ENCODE assay signal across 1 cellular context in genomic region chr6:42448906-42449659, GRCh38.
TF ChIP-seq lines count a peak whose summit lies in the region.

No MANE protein-coding gene starts in this region.

TF ChIP-seq in HepG2, 621 proteins besides CTCF, POLR2A, EP300 and RAD21:
- TF ChIP-seq ZNF225 (CRISPR knock-in tag; IDR thresholded peaks at IDR 0.05) (no peak), ZNF552 (CRISPR knock-in tag; IDR thresholded peaks at IDR 0.05; ENCODE audit: borderline replicate concordance) (no peak), BCL6 (CRISPR knock-in tag; IDR thresholded peaks at IDR 0.05) (no peak), ZBTB21 (CRISPR knock-in tag; IDR thresholded peaks at IDR 0.05) (no peak), ZNF101 (CRISPR knock-in tag; IDR thresholded peaks at IDR 0.05; ENCODE audit: borderline replicate concordance, low read depth) (no peak), SALL2 (CRISPR knock-in tag; IDR thresholded peaks at IDR 0.05) (no peak), LRRFIP1 (CRISPR knock-in tag; conservative IDR thresholded peaks at IDR 0.05) (no peak), ZNF841 (CRISPR knock-in tag; IDR thresholded peaks at IDR 0.05; ENCODE audit: borderline replicate concordance) (no peak), ZNF770 (CRISPR knock-in tag; IDR thresholded peaks at IDR 0.05) (no peak), PCBP1 (IDR thresholded peaks at IDR 0.05; ENCODE audit: borderline replicate concordance, low read depth, low read length) (no peak), STAT5B (CRISPR knock-in tag; IDR thresholded peaks at IDR 0.05) (no peak), CBFB (CRISPR knock-in tag; IDR thresholded peaks at IDR 0.05) (no peak), NFATC3 (CRISPR knock-in tag; IDR thresholded peaks at IDR 0.05) (no peak), ZNF737 (CRISPR knock-in tag; IDR thresholded peaks at IDR 0.05; ENCODE audit: borderline replicate concordance) (no peak), ZNF20 (CRISPR knock-in tag; IDR thresholded peaks at IDR 0.05) (no peak)
- TF ChIP-seq, protein P1, sequence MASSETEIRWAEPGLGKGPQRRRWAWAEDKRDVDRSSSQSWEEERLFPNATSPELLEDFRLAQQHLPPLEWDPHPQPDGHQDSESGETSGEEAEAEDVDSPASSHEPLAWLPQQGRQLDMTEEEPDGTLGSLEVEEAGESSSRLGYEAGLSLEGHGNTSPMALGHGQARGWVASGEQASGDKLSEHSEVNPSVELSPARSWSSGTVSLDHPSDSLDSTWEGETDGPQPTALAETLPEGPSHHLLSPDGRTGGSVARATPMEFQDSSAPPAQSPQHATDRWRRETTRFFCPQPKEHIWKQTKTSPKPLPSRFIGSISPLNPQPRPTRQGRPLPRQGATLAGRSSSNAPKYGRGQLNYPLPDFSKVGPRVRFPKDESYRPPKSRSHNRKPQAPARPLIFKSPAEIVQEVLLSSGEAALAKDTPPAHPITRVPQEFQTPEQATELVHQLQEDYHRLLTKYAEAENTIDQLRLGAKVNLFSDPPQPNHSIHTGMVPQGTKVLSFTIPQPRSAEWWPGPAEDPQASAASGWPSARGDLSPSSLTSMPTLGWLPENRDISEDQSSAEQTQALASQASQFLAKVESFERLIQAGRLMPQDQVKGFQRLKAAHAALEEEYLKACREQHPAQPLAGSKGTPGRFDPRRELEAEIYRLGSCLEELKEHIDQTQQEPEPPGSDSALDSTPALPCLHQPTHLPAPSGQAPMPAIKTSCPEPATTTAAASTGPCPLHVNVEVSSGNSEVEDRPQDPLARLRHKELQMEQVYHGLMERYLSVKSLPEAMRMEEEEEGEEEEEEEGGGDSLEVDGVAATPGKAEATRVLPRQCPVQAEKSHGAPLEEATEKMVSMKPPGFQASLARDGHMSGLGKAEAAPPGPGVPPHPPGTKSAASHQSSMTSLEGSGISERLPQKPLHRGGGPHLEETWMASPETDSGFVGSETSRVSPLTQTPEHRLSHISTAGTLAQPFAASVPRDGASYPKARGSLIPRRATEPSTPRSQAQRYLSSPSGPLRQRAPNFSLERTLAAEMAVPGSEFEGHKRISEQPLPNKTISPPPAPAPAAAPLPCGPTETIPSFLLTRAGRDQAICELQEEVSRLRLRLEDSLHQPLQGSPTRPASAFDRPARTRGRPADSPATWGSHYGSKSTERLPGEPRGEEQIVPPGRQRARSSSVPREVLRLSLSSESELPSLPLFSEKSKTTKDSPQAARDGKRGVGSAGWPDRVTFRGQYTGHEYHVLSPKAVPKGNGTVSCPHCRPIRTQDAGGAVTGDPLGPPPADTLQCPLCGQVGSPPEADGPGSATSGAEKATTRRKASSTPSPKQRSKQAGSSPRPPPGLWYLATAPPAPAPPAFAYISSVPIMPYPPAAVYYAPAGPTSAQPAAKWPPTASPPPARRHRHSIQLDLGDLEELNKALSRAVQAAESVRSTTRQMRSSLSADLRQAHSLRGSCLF (CRISPR knock-in tag; IDR thresholded peaks at IDR 0.05; ENCODE audit: borderline replicate concordance), result no peak
- TF ChIP-seq, protein P2, sequence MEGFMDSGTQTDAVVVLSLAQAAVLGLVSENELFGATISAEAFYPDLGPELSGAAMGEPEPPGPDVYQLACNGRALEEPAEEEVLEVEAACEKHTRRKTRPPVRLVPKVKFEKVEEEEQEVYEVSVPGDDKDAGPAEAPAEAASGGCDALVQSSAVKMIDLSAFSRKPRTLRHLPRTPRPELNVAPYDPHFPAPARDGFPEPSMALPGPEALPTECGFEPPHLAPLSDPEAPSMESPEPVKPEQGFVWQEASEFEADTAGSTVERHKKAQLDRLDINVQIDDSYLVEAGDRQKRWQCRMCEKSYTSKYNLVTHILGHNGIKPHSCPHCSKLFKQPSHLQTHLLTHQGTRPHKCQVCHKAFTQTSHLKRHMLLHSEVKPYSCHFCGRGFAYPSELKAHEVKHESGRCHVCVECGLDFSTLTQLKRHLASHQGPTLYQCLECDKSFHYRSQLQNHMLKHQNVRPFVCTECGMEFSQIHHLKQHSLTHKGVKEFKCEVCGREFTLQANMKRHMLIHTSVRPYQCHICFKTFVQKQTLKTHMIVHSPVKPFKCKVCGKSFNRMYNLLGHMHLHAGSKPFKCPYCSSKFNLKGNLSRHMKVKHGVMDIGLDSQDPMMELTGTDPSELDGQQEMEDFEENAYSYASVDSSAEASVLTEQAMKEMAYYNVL (CRISPR knock-in tag; IDR thresholded peaks at IDR 0.05; ENCODE audit: borderline replicate concordance), result no peak
- TF ChIP-seq, protein P3, sequence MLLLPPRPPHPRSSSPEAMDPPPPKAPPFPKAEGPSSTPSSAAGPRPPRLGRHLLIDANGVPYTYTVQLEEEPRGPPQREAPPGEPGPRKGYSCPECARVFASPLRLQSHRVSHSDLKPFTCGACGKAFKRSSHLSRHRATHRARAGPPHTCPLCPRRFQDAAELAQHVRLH (CRISPR knock-in tag; IDR thresholded peaks at IDR 0.05; ENCODE audit: borderline replicate concordance, low read depth), result no peak
